7 cellular contexts compared by ENCODE assay signal in the genomic region with DNA sequence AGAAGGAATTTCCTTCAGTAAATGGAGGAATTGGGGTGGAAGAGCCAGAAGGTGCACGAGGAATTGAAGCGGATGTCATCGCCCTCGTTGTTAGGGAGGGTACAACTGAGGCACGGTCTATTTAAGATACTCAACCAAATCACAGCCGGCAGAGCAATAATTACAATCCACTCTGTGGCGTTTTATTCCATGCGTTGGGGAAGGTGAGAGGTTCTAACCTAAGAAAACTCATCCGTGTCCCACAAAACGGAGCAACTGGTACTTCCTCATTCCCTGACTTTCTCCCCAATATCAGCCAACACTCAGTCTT. TPM values are rescaled to one million over a fixed set of nuclear protein-coding genes. Genes with fewer than 3 reads are reported as not detected.
A peak's percentile ranks its signal among the peaks of the same experiment; 100 is the strongest.
DNase-seq lines count a peak whose midpoint lies in the region; ATAC-seq and TF ChIP-seq lines count a peak whose summit lies in the region.

No MANE protein-coding gene starts in this region.

- H3K27ac Mint-ChIP-seq in activated CD8-positive, alpha-beta T cell treated with anti-CD3 and anti-CD28 coated beads for 36 hours, result peak overlapping the region; percentile 82
- peak overlapping the region; percentile 75 for H3K27ac Mint-ChIP-seq in stimulated activated memory B cell treated with anti-CD40 and anti-IgM and Interleukin-4, amounts not matched to agents 10 μg/mL and 1 μg/mL and 100 μg/mL, for 72 hours

- H3K4me1 ChIP-seq in iPS-15b (ENCODE audit: control insufficient read depth, insufficient read depth, low read length), result peaks cover 16% of the 10 kb centered on the region

- no peaks in the 10 kb centered on the region for H3K9me3 ChIP-seq in iPS-15b (ENCODE audit: control insufficient read depth, insufficient read depth, low read length)

- peaks cover 26% of the 10 kb centered on the region for H3K4me1 Mint-ChIP-seq in activated CD8-positive, alpha-beta T cell treated with anti-CD3 and anti-CD28 coated beads for 36 hours (ENCODE audit: low read depth)
- H3K4me1 Mint-ChIP-seq in stimulated activated memory B cell treated with anti-CD40 and anti-IgM and Interleukin-4, amounts not matched to agents 10 μg/mL and 1 μg/mL and 100 μg/mL, for 72 hours, result peaks cover 18% of the 10 kb centered on the region

- no peak for DNase-seq in HFF-Myc (ENCODE audit: extremely low read depth, low read depth)
- DNase-seq in activated CD8-positive, alpha-beta T cell treated with anti-CD3 and anti-CD28 coated beads for 36 hours, result no peak

- peaks cover 4% of the 10 kb centered on the region for H3K36me3 Mint-ChIP-seq in activated CD8-positive, alpha-beta T cell treated with anti-CD3 and anti-CD28 coated beads for 36 hours (ENCODE audit: low read depth)
- no peaks in the 10 kb centered on the region for H3K36me3 Mint-ChIP-seq in stimulated activated memory B cell treated with anti-CD40 and anti-IgM and Interleukin-4, amounts not matched to agents 10 μg/mL and 1 μg/mL and 100 μg/mL, for 72 hours

- H3K27me3 Mint-ChIP-seq in activated CD8-positive, alpha-beta T cell treated with anti-CD3 and anti-CD28 coated beads for 36 hours, result peaks cover 33% of the 10 kb centered on the region
- peaks cover 44% of the 10 kb centered on the region for H3K27me3 Mint-ChIP-seq in stimulated activated memory B cell treated with anti-CD40 and anti-IgM and Interleukin-4, amounts not matched to agents 10 μg/mL and 1 μg/mL and 100 μg/mL, for 72 hours

- POLR2A ChIA-PET in activated CD8-positive, alpha-beta T cell treated with anti-CD3 and anti-CD28 coated beads for 36 hours (lab: Charles Lee), result interaction anchor here (0.9 to 2.0 kb wide), 7 partner anchors 72 to 288 kb away, joined by 3 to 6 read pairs (median 4); a partner anchor contains a TSS

- CTCF ChIA-PET in activated CD8-positive, alpha-beta T cell treated with anti-CD3 and anti-CD28 coated beads for 36 hours (lab: Charles Lee), result interaction anchor here (0.6 to 6.4 kb wide), 54 partner anchors 8 to 680 kb away, joined by 3 to 65 read pairs (median 4); a partner anchor contains a TSS

- H3K4me3 Mint-ChIP-seq in activated CD8-positive, alpha-beta T cell treated with anti-CD3 and anti-CD28 coated beads for 36 hours, result peak overlapping the region; percentile 78
- H3K4me3 Mint-ChIP-seq in stimulated activated memory B cell treated with anti-CD40 and anti-IgM and Interleukin-4, amounts not matched to agents 10 μg/mL and 1 μg/mL and 100 μg/mL, for 72 hours, result peak overlapping the region; percentile 82

- H3K9ac ChIP-seq in iPS-15b (ENCODE audit: low read depth, low read length), result no peak overlapping the region

- H3K9me3 Mint-ChIP-seq in activated CD8-positive, alpha-beta T cell treated with anti-CD3 and anti-CD28 coated beads for 36 hours, result no peaks in the 10 kb centered on the region
- peaks cover 8% of the 10 kb centered on the region for H3K9me3 Mint-ChIP-seq in stimulated activated memory B cell treated with anti-CD40 and anti-IgM and Interleukin-4, amounts not matched to agents 10 μg/mL and 1 μg/mL and 100 μg/mL, for 72 hours

- no peaks in the 10 kb centered on the region for H3K27me3 ChIP-seq in iPS-15b (ENCODE audit: control insufficient read depth, insufficient read depth, low read length)

- ATAC-seq in activated CD8-positive, alpha-beta T cell treated with anti-CD3 and anti-CD28 coated beads for 36 hours, result no peak
- ATAC-seq in stimulated activated memory B cell treated with anti-CD40 and anti-IgM and Interleukin-4, amounts not matched to agents 10 μg/mL and 1 μg/mL and 100 μg/mL, for 72 hours, result no peak
- ATAC-seq in GM19023 (IDR thresholded peaks at IDR 0.05; ENCODE audit: unreplicated experiment), result no peak
- ATAC-seq in GM21717 (IDR thresholded peaks at IDR 0.05; ENCODE audit: unreplicated experiment), result no peak
- ATAC-seq in HG03039 (IDR thresholded peaks at IDR 0.05; ENCODE audit: unreplicated experiment), result no peak

- intact Hi-C loops in activated CD8-positive, alpha-beta T cell treated with anti-CD3 and anti-CD28 coated beads for 36 hours (cut with micrococcal nuclease), result loop anchor here (5.0 to 10.0 kb wide), 2 partner anchors 214 to 312 kb away; no protein-coding TSS in a partner anchor

- H3K36me3 ChIP-seq in iPS-15b (ENCODE audit: control insufficient read depth, insufficient read depth, low read length), result peaks cover 11% of the 10 kb centered on the region

- TF ChIP-seq CTCF in HFF-Myc (IDR thresholded peaks at IDR 0.05; ENCODE audit: low read depth, low read length, missing control alignments), result no peak
- peak; percentile 50 for TF ChIP-seq CTCF in activated CD8-positive, alpha-beta T cell treated with anti-CD3 and anti-CD28 coated beads for 36 hours (IDR thresholded peaks at IDR 0.05)

- peak overlapping the region; percentile 83 for H3K4me3 ChIP-seq in HFF-Myc (replicated peaks; ENCODE audit: low read depth, low read length)
- H3K4me3 ChIP-seq in iPS-15b (ENCODE audit: low read depth, low read length), result peak overlapping the region; percentile 60

RNA-seq across cellular contexts. Expression of a gene that starts 0.8 kb away (rescaled TPM):
- total RNA-seq in activated CD8-positive, alpha-beta T cell treated with anti-CD3 and anti-CD28 coated beads for 36 hours, result 10 to 100 TPM; 35.2 to 35.9 TPM

RNA-seq across cellular contexts. Expression of a gene that starts 16.9 kb away (rescaled TPM):
- total RNA-seq in activated CD8-positive, alpha-beta T cell treated with anti-CD3 and anti-CD28 coated beads for 36 hours, result not detected
